Comparison of ENCODE assay signal across 28 cellular contexts in the genomic region with DNA sequence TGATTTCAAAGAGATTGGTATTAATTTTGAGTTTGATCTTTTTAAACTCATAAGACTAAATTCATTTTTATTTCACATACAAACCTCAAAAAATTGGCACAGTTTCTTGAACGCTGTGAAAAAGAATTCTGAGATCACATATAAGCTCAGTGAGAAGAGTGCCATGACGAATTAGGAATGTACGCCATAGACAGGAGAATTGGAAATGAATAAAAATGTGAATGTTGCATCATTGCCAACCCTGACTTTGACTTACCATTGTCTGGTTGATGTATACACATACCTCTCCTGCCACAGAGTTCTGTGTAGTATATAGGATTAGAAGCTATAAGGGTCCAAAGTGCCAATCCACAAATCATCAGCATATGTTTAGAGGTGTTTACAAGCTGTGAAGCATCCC.
"Had no signal": no experiment of that assay in that cellular context is flagged by ENCODE, and none has a peak within 500 bp of the region (broad histone marks: within the 10 kb centered on the region; RNA-seq: fewer than 3 reads in every experiment).

No MANE protein-coding gene starts in this region.

- H3K27me3 Mint-ChIP-seq: progenitor cell of endocrine pancreas; stimulated activated naive B cell treated with anti-CD40 and anti-IgM and Interleukin-4, amounts not matched to agents 10 μg/mL and 1 μg/mL and 100 μg/mL, for 72 hours; stimulated activated naive CD8-positive, alpha-beta T cell treated with anti-CD3 and anti-CD28 coated beads, Interleukin-15, Interleukin-2, amounts not matched to agents 100 ng/mL and 50 ng/mL, for 24 hours had no signal

- H3K4me3 Mint-ChIP-seq: natural killer cell; nephron; neural progenitor cell; stimulated activated effector memory CD8-positive, alpha-beta T cell treated with anti-CD3 and anti-CD28 coated beads, Interleukin-12 subunit alpha, Interleukin-12 subunit beta, amount 100 ng/mL, for 72 hours; stimulated activated naive B cell treated with anti-CD40 and anti-IgM and Interleukin-4, amounts not matched to agents 10 μg/mL and 1 μg/mL and 100 μg/mL, for 72 hours; stimulated activated naive CD8-positive, alpha-beta T cell treated with anti-CD3 and anti-CD28 coated beads, Interleukin-15, Interleukin-2, amounts not matched to agents 100 ng/mL and 50 ng/mL, for 24 hours had no signal

- H3K36me3 ChIP-seq: neural progenitor cell, ovary, stomach, thoracic aorta, thyroid gland, tibial nerve, upper lobe of left lung, vagina had no signal

- H3K4me3 ChIP-seq: neural progenitor cell, ovary, psoas muscle, stomach, thoracic aorta, thyroid gland, tibial nerve, upper lobe of left lung, vagina had no signal

- H3K4me1 Mint-ChIP-seq: natural killer cell; neural progenitor cell; stimulated activated effector memory CD8-positive, alpha-beta T cell treated with anti-CD3 and anti-CD28 coated beads, Interleukin-12 subunit alpha, Interleukin-12 subunit beta, amount 100 ng/mL, for 72 hours; stimulated activated naive B cell treated with anti-CD40 and anti-IgM and Interleukin-4, amounts not matched to agents 10 μg/mL and 1 μg/mL and 100 μg/mL, for 72 hours had no signal

- H3K9me3 Mint-ChIP-seq: nephron; neural progenitor cell; stimulated activated effector memory CD8-positive, alpha-beta T cell treated with anti-CD3 and anti-CD28 coated beads, Interleukin-12 subunit alpha, Interleukin-12 subunit beta, amount 100 ng/mL, for 72 hours; stimulated activated naive CD8-positive, alpha-beta T cell treated with anti-CD3 and anti-CD28 coated beads, Interleukin-15, Interleukin-2, amounts not matched to agents 100 ng/mL and 50 ng/mL, for 24 hours had no signal

- DNase-seq: natural killer cell; occipital lobe; ovary; posterior cingulate gyrus; psoas muscle; right cardiac atrium; small intestine; stimulated activated CD4-positive, alpha-beta T cell treated with anti-CD3 and anti-CD28 coated beads, Interleukin-15, amount 100 ng/mL, for 24 hours; stimulated activated CD4-positive, alpha-beta T cell treated with anti-CD3 and anti-CD28 coated beads, Interleukin-2, amount 100 ng/mL, for 24 hours; stimulated activated CD4-positive, alpha-beta T cell treated with anti-CD3 and anti-CD28 coated beads, Interleukin-2, amount 100 ng/mL, for 48 hours; stimulated activated CD4-positive, alpha-beta T cell treated with anti-CD3 and anti-CD28 coated beads, Interleukin-4, amount 100 ng/mL, for 24 hours; stimulated activated naive B cell treated with anti-CD40 and anti-IgM and Interleukin-4, amounts not matched to agents 10 μg/mL and 1 μg/mL and 100 μg/mL, for 72 hours; stimulated activated naive CD4-positive, alpha-beta T cell treated with Interleukin-2 at 50 U/mL for 16 hours; stomach; thyroid gland; trophoblast cell; upper lobe of left lung had no signal

- H3K4me2 ChIP-seq: neural progenitor cell had no signal

- H3K27me3 ChIP-seq: neural progenitor cell, ovary, stomach, thyroid gland, tibial nerve, upper lobe of left lung, vagina had no signal

- H3K4me1 ChIP-seq: neural progenitor cell, psoas muscle, stomach, thyroid gland, tibial nerve, upper lobe of left lung, vagina had no signal

- H3K79me2 ChIP-seq: parathyroid adenoma had no signal

- H3K36me3 Mint-ChIP-seq: natural killer cell; neural progenitor cell; stimulated activated effector memory CD8-positive, alpha-beta T cell treated with anti-CD3 and anti-CD28 coated beads, Interleukin-12 subunit alpha, Interleukin-12 subunit beta, amount 100 ng/mL, for 72 hours had no signal

- H2AFZ ChIP-seq: neural progenitor cell, parathyroid adenoma had no signal

- H3K27ac Mint-ChIP-seq: natural killer cell; nephron; neural progenitor cell; progenitor cell of endocrine pancreas; stimulated activated effector memory CD8-positive, alpha-beta T cell treated with anti-CD3 and anti-CD28 coated beads, Interleukin-12 subunit alpha, Interleukin-12 subunit beta, amount 100 ng/mL, for 72 hours; stimulated activated naive B cell treated with anti-CD40 and anti-IgM and Interleukin-4, amounts not matched to agents 10 μg/mL and 1 μg/mL and 100 μg/mL, for 72 hours; stimulated activated naive CD8-positive, alpha-beta T cell treated with anti-CD3 and anti-CD28 coated beads, Interleukin-15, Interleukin-2, amounts not matched to agents 100 ng/mL and 50 ng/mL, for 24 hours had no signal

- H3K27ac ChIP-seq: neural progenitor cell, ovary, parathyroid adenoma, psoas muscle, stomach, thoracic aorta, thyroid gland, tibial nerve, upper lobe of left lung, vagina had no signal

- ATAC-seq: natural killer cell; psoas muscle; right cardiac atrium; sciatic nerve; stimulated activated effector memory CD8-positive, alpha-beta T cell treated with anti-CD3 and anti-CD28 coated beads, Interleukin-12 subunit alpha, Interleukin-12 subunit beta, amount 100 ng/mL, for 72 hours; stimulated activated naive B cell treated with anti-CD40 and anti-IgM and Interleukin-4, amounts not matched to agents 10 μg/mL and 1 μg/mL and 100 μg/mL, for 72 hours had no signal

- FAIRE-seq: small intestine, urothelium cell line had no signal

- H3K9ac ChIP-seq: neural progenitor cell, parathyroid adenoma had no signal

- H3K9me3 ChIP-seq: ovary, psoas muscle, stomach, thoracic aorta, thyroid gland, tibial nerve, upper lobe of left lung, vagina had no signal
